Comparison of ENCODE assay signal across 14 cellular contexts in the genomic region with DNA sequence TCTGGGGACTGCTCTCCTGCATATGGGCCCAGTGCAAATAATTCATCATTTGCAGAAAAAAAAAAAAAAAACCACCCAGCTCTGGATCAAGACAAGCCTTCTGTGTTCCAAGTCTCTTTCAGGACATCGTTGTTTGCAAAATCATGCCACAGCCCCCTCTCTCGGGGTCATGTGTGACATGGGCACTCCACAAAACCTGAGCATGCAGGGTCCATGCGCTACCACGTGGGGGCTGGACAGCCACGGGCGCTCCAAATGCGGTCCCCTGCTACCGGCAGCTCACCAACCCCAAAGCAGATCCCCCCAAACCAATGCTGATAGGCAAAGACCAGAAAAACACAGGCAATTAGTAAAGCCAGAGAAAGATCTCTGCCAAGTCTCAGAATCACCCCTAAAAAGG.
"Had no signal": no experiment of that assay in that cellular context is flagged by ENCODE, and none has a peak within 500 bp of the region (broad histone marks: within the 10 kb centered on the region; RNA-seq: fewer than 3 reads in every experiment).

No MANE protein-coding gene starts in this region.

- H3K9me3 ChIP-seq: adrenal gland, ascending aorta, left ventricle myocardium inferior, ovary, psoas muscle, right atrium auricular region, suprapubic skin, tibial nerve, uterus had no signal

- DNase-seq: activated naive CD4-positive, alpha-beta T cell; effector memory CD8-positive, alpha-beta T cell; T1000; uterus had no signal

- FAIRE-seq: colon had no signal

- H3K4me1 ChIP-seq: adrenal gland, ascending aorta, psoas muscle, right atrium auricular region, uterus had no signal

- H3K27ac ChIP-seq: adrenal gland, ascending aorta, left ventricle myocardium inferior, ovary, psoas muscle, right atrium auricular region, skin epidermis, suprapubic skin, uterus had no signal

- H3K27me3 ChIP-seq: adrenal gland, ascending aorta, ovary, right atrium auricular region, suprapubic skin, tibial nerve, uterus had no signal

- H3K36me3 ChIP-seq: adrenal gland, ovary, right atrium auricular region, uterus had no signal

- H3K4me3 ChIP-seq: adrenal gland, ascending aorta, left ventricle myocardium inferior, ovary, psoas muscle, right atrium auricular region, skin epidermis, suprapubic skin, tibial nerve, uterus had no signal
